1 cellular context compared by ENCODE assay signal in genomic region chr10:7696545-7696944, GRCh38.
TF ChIP-seq lines count a peak whose summit lies in the region.

No MANE protein-coding gene starts in this region.

TF ChIP-seq in A549, 52 proteins besides CTCF, POLR2A, EP300 and RAD21 (continued from another document):
- no peak for TF ChIP-seq HDAC2 (IDR thresholded peaks at IDR 0.05)
- no peak for TF ChIP-seq NFE2L2 (conservative IDR thresholded peaks at IDR 0.05; ENCODE audit: low read length)
- no peak for TF ChIP-seq HMGXB4 (CRISPR knock-in tag; IDR thresholded peaks at IDR 0.05; ENCODE audit: borderline replicate concordance)
- TF ChIP-seq ZC3H11A (IDR thresholded peaks at IDR 0.05): no peak
- TF ChIP-seq, protein P1, sequence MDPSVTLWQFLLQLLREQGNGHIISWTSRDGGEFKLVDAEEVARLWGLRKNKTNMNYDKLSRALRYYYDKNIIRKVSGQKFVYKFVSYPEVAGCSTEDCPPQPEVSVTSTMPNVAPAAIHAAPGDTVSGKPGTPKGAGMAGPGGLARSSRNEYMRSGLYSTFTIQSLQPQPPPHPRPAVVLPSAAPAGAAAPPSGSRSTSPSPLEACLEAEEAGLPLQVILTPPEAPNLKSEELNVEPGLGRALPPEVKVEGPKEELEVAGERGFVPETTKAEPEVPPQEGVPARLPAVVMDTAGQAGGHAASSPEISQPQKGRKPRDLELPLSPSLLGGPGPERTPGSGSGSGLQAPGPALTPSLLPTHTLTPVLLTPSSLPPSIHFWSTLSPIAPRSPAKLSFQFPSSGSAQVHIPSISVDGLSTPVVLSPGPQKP (IDR thresholded peaks at IDR 0.05; ENCODE audit: low read depth, low read length): no peak
